In genomic region chr17:75749545-75750389, GRCh38 we compare ENCODE assay signal across 8 cellular contexts. TPM values are rescaled to one million over a fixed set of nuclear protein-coding genes. Genes with fewer than 3 reads are reported as not detected.
DNase-seq lines count a peak whose midpoint lies in the region; ATAC-seq and TF ChIP-seq lines count a peak whose summit lies in the region.

No MANE protein-coding gene starts in this region.

- H3K36me3 Mint-ChIP-seq in naive thymus-derived CD8-positive, alpha-beta T cell, result no peaks in the 10 kb centered on the region

- H3K4me3 Mint-ChIP-seq in naive thymus-derived CD8-positive, alpha-beta T cell, result peak overlapping the region in 1 of 10 donors; percentile 11

- peak overlapping the region in 3 of 10 donors; percentile 27 to 83 (median 51) for H3K27ac Mint-ChIP-seq in naive thymus-derived CD8-positive, alpha-beta T cell

- peaks cover 10 to 18% (median 15%) of the 10 kb centered on the region in 4 donors for H3K4me1 Mint-ChIP-seq in naive thymus-derived CD8-positive, alpha-beta T cell

- TF ChIP-seq RAD21 in Ishikawa (IDR thresholded peaks at IDR 0.05; ENCODE audit: low read depth), result peak; percentile 85

- H3K9me3 Mint-ChIP-seq in naive thymus-derived CD8-positive, alpha-beta T cell, result no peaks in the 10 kb centered on the region

- peak; percentile 69 for ATAC-seq in esophagus mucosa
- peak; percentile 67 to 73 for ATAC-seq in naive thymus-derived CD8-positive, alpha-beta T cell
- ATAC-seq in HG03521 (IDR thresholded peaks at IDR 0.05; ENCODE audit: unreplicated experiment), result no peak

- peak; percentile 32 for DNase-seq in DMS79 treated with DMSO at 0.1 percent for 48 hours (lab: John Stamatoyannopoulos, UW)
- peak; percentile 26 for DNase-seq in OCI-M2 (lab: John Stamatoyannopoulos, UW; ENCODE audit: unreplicated experiment)
- peak; percentile 82 for DNase-seq in activated T-cell treated with anti-CD3 and anti-CD28 coated beads for 48 hours (ENCODE audit: low read depth)
- DNase-seq in naive thymus-derived CD8-positive, alpha-beta T cell, result peak; percentile 71 to 93 (median 86)
- peak; percentile 70 to 79 for DNase-seq in stimulated activated CD8-positive, alpha-beta memory T cell treated with anti-CD3 and anti-CD28 coated beads, Interleukin-7, amount 100 ng/mL, for 48 hours (ENCODE audit: extremely low read depth in 1 of 2, low read depth in 1 of 2)

- POLR2A ChIA-PET in naive thymus-derived CD8-positive, alpha-beta T cell (lab: Charles Lee), result interaction anchor here (0.6 to 3.3 kb wide), 5 partner anchors 29 to 117 kb away, joined by 3 to 14 read pairs (median 4); partner anchors contain the start of gene SMIM5

- no peak for TF ChIP-seq EP300 in Ishikawa (IDR thresholded peaks at IDR 0.05; ENCODE audit: borderline replicate concordance)

- H3K27me3 Mint-ChIP-seq in naive thymus-derived CD8-positive, alpha-beta T cell, result peaks cover 0 to 3% (median 0%) of the 10 kb centered on the region in 5 donors

TF ChIP-seq in Ishikawa, 13 proteins besides CTCF, POLR2A, EP300 and RAD21:
- TF ChIP-seq TCF12 (IDR thresholded peaks at IDR 0.05; ENCODE audit: low read depth) (0 out of 2 replicates have a peak, but pooled peaks have one; percentile 16), TEAD4 (IDR thresholded peaks at IDR 0.05) (no peak), TAF1 (IDR thresholded peaks at IDR 0.05; ENCODE audit: low read depth) (no peak), CEBPB (IDR thresholded peaks at IDR 0.05) (no peak), ZBTB7A (IDR thresholded peaks at IDR 0.05; ENCODE audit: low read depth) (no peak), YY1 (IDR thresholded peaks at IDR 0.05; ENCODE audit: low read depth) (no peak)

RNA-seq across cellular contexts. Expression of gene GALK1, which starts 15.2 kb away (rescaled TPM):
- 29.1 TPM for total RNA-seq in esophagus mucosa
- total RNA-seq in naive thymus-derived CD8-positive, alpha-beta T cell, result 10 to 100 TPM; 14.8 to 18.0 TPM
- polyA plus RNA-seq in naive thymus-derived CD8-positive, alpha-beta T cell, result 10 to 100 TPM in 2 of 3 donors, 1 to 10 TPM in 1; 9.5 to 14.4 (median 13.9) TPM

RNA-seq across cellular contexts. Expression of gene ITGB4, which starts 28.5 kb away (rescaled TPM):
- total RNA-seq in esophagus mucosa, result 134 TPM
- 1 to 10 TPM; 1.5 to 2.4 TPM for total RNA-seq in naive thymus-derived CD8-positive, alpha-beta T cell
- 1 to 10 TPM in 2 of 3 donors, under 1 TPM in 1; 0.35 to 1.9 (median 1.4) TPM for polyA plus RNA-seq in naive thymus-derived CD8-positive, alpha-beta T cell

RNA-seq across cellular contexts. Expression of gene UNK, which starts 34.8 kb away (rescaled TPM):
- 17.3 TPM for total RNA-seq in esophagus mucosa
- total RNA-seq in naive thymus-derived CD8-positive, alpha-beta T cell, result 10 to 100 TPM; 55.6 to 57.7 TPM
- 10 to 100 TPM; 24.4 to 26.9 (median 26.2) TPM for polyA plus RNA-seq in naive thymus-derived CD8-positive, alpha-beta T cell

Comparison
In these comparisons a context has a peak if more than half of its experiments do, and no peak if none do; other contexts are left out.
1. DNase-seq: peak in every context shown above with its lines; median percentile 86 in naive thymus-derived CD8-positive, alpha-beta T cell; 82 in activated T-cell treated with anti-CD3 and anti-CD28 coated beads for 48 hours; 74 in stimulated activated CD8-positive, alpha-beta memory T cell treated with anti-CD3 and anti-CD28 coated beads, Interleukin-7, amount 100 ng/mL, for 48 hours; 32 in DMS79 treated with DMSO at 0.1 percent for 48 hours; 26 in OCI-M2.
2. RNA of gene ITGB4, which starts 28.5 kb away (total RNA-seq): 134 TPM in esophagus mucosa (single experiment); 1.5 to 2.4 TPM in naive thymus-derived CD8-positive, alpha-beta T cell; every median in the first group is over 10 times any median in the second.